Comparison of ENCODE assay signal across 1 cellular context in the genomic region with DNA sequence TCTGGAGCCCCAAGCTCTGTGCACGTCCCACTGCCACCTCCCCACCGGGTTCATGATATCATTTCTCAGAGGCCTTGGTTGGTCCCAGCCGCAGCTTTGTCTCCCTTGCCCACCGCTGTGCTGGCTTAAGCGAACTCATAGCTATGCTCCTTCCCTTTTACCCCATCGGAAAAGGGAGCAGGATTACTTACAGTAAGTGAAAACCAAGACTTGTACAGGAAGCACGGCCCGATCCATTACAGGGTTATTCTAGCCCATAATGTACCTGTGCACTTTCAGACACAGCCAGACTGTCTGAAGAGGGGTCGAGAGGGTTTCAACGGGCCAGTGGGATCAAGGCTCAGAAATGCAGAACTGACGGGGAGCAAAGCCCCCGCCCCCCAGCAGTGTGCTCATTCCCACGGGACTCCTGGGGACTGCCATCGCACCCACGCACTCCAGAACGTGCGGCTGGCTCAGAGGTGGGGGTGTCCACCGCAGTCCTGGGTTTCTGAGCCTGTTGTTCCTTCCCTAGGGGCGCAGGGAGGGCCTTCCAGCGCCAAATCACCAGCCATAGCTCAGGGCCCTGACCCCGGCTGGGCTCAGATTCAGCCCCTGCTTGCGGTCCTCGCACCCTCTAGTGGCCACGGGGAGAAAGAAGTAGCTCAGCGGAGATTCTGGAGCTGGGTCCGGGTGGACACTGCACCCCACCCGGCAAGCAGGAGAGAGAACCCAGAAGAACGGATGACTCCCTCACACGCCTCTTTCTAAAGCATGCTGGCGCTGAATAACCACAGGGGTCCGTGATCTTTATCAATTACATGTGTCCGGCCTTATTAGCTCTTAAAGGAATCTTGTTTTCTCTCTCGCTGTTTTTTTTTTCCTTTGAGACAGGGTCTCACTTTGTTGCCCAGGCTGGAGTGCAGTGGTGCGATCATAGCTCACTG.
A peak's percentile ranks its signal among the peaks of the same experiment; 100 is the strongest.
TF ChIP-seq lines count a peak whose summit lies in the region.

No MANE protein-coding gene starts in this region.

TF ChIP-seq in HepG2, 621 proteins besides CTCF, POLR2A, EP300 and RAD21 (continued from another document and continues in another):
- TF ChIP-seq KDM2A (CRISPR knock-in tag; IDR thresholded peaks at IDR 0.05; ENCODE audit: borderline replicate concordance, low read depth) (peak; percentile 92; the same call in 1 of the 2 replicates), GABPB1 (CRISPR knock-in tag; IDR thresholded peaks at IDR 0.05) (peak; percentile 71), RXRA (CRISPR knock-in tag; IDR thresholded peaks at IDR 0.05) (peak; percentile 89), ZNF12 (CRISPR knock-in tag; IDR thresholded peaks at IDR 0.05) (peak; percentile 11; the same call in 1 of the 2 replicates), ZNF350 (CRISPR knock-in tag; IDR thresholded peaks at IDR 0.05; ENCODE audit: borderline replicate concordance, low read depth) (peak; percentile 92; the same call in 1 of the 2 replicates), PRPF4 (IDR thresholded peaks at IDR 0.05; ENCODE audit: low read depth, low read length, poor library complexity, severe bottlenecking) (no peak), ZNF841 (CRISPR knock-in tag; IDR thresholded peaks at IDR 0.05; ENCODE audit: borderline replicate concordance) (no peak), SP140L (CRISPR knock-in tag; IDR thresholded peaks at IDR 0.05; ENCODE audit: borderline replicate concordance) (no peak), SMYD3 (CRISPR knock-in tag; IDR thresholded peaks at IDR 0.05) (peak; percentile 79; the same call in 1 of the 2 replicates), PITX1 (CRISPR knock-in tag; IDR thresholded peaks at IDR 0.05) (peak; percentile 92), ZNF605 (CRISPR knock-in tag; IDR thresholded peaks at IDR 0.05) (peak; percentile 80), ZNF782 (CRISPR knock-in tag; IDR thresholded peaks at IDR 0.05; ENCODE audit: borderline replicate concordance) (no peak; the same call in 1 of the 2 replicates), NFIC (IDR thresholded peaks at IDR 0.05; ENCODE audit: low read length) (no peak), STAT5B (CRISPR knock-in tag; IDR thresholded peaks at IDR 0.05) (no peak), ZNF33B (CRISPR knock-in tag; IDR thresholded peaks at IDR 0.05) (peak; percentile 75; the same call in 1 of the 2 replicates), ZNF607 (CRISPR knock-in tag; IDR thresholded peaks at IDR 0.05; ENCODE audit: borderline replicate concordance) (peak; percentile 67; the same call in 1 of the 2 replicates), ZNF660 (CRISPR knock-in tag; IDR thresholded peaks at IDR 0.05; ENCODE audit: borderline replicate concordance, low read depth) (no peak), DMAP1 (CRISPR knock-in tag; IDR thresholded peaks at IDR 0.05) (no peak), TMF1 (CRISPR knock-in tag; IDR thresholded peaks at IDR 0.05; ENCODE audit: low read depth) (peak; percentile 67), TCF7L2 (IDR thresholded peaks at IDR 0.05; ENCODE audit: low read depth, low read length) (no peak), MAFK (conservative IDR thresholded peaks at IDR 0.05 in 1 of 2, IDR thresholded peaks at IDR 0.05 in 1 of 2; ENCODE audit: low read length in 2 of 2) (peak in 1 of 2 experiments; percentile 6; a peak in 1 of 4 replicates), TBL1XR1 (IDR thresholded peaks at IDR 0.05; ENCODE audit: borderline replicate concordance, low read length, partially characterized antibody) (peak; percentile 17), NCOA2 (CRISPR knock-in tag; IDR thresholded peaks at IDR 0.05) (peak; percentile 54), CREM (IDR thresholded peaks at IDR 0.05) (no peak), CREM (CRISPR knock-in tag; IDR thresholded peaks at IDR 0.05) (no peak), ZNF879 (CRISPR knock-in tag; IDR thresholded peaks at IDR 0.05) (0 out of 2 replicates have a peak, but pooled peaks have one; percentile 34), RBM39 (IDR thresholded peaks at IDR 0.05; ENCODE audit: low read depth, low read length, poor library complexity, severe bottlenecking) (peak; percentile 79), AGO1 (IDR thresholded peaks at IDR 0.05; ENCODE audit: low read depth, low read length, poor library complexity, severe bottlenecking) (peak; percentile 58), ZNF737 (CRISPR knock-in tag; IDR thresholded peaks at IDR 0.05; ENCODE audit: borderline replicate concordance) (peak; percentile 74; the same call in 1 of the 2 replicates), NR1H2 (CRISPR knock-in tag; IDR thresholded peaks at IDR 0.05; ENCODE audit: borderline replicate concordance, low read depth) (0 out of 2 replicates have a peak, but pooled peaks have one; percentile 49), BRCA1 (CRISPR knock-in tag; IDR thresholded peaks at IDR 0.05) (no peak), ZNF703 (CRISPR knock-in tag; IDR thresholded peaks at IDR 0.05; ENCODE audit: borderline replicate concordance) (peak; percentile 49; the same call in 1 of the 2 replicates), ZFP41 (CRISPR knock-in tag; IDR thresholded peaks at IDR 0.05; ENCODE audit: borderline replicate concordance) (no peak), NR3C1 (CRISPR knock-in tag; IDR thresholded peaks at IDR 0.05) (no peak)
- TF ChIP-seq, protein P1, sequence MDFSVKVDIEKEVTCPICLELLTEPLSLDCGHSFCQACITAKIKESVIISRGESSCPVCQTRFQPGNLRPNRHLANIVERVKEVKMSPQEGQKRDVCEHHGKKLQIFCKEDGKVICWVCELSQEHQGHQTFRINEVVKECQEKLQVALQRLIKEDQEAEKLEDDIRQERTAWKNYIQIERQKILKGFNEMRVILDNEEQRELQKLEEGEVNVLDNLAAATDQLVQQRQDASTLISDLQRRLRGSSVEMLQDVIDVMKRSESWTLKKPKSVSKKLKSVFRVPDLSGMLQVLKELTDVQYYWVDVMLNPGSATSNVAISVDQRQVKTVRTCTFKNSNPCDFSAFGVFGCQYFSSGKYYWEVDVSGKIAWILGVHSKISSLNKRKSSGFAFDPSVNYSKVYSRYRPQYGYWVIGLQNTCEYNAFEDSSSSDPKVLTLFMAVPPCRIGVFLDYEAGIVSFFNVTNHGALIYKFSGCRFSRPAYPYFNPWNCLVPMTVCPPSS (IDR thresholded peaks at IDR 0.05), result no peak
- TF ChIP-seq, protein P2, sequence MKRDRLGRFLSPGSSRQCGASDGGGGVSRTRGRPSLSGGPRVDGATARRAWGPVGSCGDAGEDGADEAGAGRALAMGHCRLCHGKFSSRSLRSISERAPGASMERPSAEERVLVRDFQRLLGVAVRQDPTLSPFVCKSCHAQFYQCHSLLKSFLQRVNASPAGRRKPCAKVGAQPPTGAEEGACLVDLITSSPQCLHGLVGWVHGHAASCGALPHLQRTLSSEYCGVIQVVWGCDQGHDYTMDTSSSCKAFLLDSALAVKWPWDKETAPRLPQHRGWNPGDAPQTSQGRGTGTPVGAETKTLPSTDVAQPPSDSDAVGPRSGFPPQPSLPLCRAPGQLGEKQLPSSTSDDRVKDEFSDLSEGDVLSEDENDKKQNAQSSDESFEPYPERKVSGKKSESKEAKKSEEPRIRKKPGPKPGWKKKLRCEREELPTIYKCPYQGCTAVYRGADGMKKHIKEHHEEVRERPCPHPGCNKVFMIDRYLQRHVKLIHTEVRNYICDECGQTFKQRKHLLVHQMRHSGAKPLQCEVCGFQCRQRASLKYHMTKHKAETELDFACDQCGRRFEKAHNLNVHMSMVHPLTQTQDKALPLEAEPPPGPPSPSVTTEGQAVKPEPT (CRISPR knock-in tag; IDR thresholded peaks at IDR 0.05; ENCODE audit: low read depth), result peak; percentile 46; the same call in 1 of the 2 replicates
- TF ChIP-seq, protein P3, sequence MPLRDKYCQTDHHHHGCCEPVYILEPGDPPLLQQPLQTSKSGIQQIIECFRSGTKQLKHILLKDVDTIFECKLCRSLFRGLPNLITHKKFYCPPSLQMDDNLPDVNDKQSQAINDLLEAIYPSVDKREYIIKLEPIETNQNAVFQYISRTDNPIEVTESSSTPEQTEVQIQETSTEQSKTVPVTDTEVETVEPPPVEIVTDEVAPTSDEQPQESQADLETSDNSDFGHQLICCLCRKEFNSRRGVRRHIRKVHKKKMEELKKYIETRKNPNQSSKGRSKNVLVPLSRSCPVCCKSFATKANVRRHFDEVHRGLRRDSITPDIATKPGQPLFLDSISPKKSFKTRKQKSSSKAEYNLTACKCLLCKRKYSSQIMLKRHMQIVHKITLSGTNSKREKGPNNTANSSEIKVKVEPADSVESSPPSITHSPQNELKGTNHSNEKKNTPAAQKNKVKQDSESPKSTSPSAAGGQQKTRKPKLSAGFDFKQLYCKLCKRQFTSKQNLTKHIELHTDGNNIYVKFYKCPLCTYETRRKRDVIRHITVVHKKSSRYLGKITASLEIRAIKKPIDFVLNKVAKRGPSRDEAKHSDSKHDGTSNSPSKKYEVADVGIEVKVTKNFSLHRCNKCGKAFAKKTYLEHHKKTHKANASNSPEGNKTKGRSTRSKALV (CRISPR knock-in tag; IDR thresholded peaks at IDR 0.05), result peak; percentile 74
- TF ChIP-seq, protein P4, sequence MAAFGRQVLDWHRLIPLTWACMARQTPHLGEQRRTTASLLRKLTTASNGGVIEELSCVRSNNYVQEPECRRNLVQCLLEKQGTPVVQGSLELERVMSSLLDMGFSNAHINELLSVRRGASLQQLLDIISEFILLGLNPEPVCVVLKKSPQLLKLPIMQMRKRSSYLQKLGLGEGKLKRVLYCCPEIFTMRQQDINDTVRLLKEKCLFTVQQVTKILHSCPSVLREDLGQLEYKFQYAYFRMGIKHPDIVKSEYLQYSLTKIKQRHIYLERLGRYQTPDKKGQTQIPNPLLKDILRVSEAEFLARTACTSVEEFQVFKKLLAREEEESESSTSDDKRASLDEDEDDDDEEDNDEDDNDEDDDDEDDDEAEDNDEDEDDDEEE (CRISPR knock-in tag; IDR thresholded peaks at IDR 0.05), result no peak
- TF ChIP-seq, protein P5, sequence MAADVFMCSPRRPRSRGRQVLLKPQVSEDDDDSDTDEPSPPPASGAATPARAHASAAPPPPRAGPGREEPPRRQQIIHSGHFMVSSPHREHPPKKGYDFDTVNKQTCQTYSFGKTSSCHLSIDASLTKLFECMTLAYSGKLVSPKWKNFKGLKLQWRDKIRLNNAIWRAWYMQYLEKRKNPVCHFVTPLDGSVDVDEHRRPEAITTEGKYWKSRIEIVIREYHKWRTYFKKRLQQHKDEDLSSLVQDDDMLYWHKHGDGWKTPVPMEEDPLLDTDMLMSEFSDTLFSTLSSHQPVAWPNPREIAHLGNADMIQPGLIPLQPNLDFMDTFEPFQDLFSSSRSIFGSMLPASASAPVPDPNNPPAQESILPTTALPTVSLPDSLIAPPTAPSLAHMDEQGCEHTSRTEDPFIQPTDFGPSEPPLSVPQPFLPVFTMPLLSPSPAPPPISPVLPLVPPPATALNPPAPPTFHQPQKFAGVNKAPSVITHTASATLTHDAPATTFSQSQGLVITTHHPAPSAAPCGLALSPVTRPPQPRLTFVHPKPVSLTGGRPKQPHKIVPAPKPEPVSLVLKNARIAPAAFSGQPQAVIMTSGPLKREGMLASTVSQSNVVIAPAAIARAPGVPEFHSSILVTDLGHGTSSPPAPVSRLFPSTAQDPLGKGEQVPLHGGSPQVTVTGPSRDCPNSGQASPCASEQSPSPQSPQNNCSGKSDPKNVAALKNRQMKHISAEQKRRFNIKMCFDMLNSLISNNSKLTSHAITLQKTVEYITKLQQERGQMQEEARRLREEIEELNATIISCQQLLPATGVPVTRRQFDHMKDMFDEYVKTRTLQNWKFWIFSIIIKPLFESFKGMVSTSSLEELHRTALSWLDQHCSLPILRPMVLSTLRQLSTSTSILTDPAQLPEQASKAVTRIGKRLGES (CRISPR knock-in tag; IDR thresholded peaks at IDR 0.05; ENCODE audit: borderline replicate concordance), result no peak
- TF ChIP-seq, protein P6, sequence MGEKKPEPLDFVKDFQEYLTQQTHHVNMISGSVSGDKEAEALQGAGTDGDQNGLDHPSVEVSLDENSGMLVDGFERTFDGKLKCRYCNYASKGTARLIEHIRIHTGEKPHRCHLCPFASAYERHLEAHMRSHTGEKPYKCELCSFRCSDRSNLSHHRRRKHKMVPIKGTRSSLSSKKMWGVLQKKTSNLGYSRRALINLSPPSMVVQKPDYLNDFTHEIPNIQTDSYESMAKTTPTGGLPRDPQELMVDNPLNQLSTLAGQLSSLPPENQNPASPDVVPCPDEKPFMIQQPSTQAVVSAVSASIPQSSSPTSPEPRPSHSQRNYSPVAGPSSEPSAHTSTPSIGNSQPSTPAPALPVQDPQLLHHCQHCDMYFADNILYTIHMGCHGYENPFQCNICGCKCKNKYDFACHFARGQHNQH (CRISPR knock-in tag; IDR thresholded peaks at IDR 0.05), result peak; percentile 81; the same call in 1 of the 2 replicates
- TF ChIP-seq, protein P7, sequence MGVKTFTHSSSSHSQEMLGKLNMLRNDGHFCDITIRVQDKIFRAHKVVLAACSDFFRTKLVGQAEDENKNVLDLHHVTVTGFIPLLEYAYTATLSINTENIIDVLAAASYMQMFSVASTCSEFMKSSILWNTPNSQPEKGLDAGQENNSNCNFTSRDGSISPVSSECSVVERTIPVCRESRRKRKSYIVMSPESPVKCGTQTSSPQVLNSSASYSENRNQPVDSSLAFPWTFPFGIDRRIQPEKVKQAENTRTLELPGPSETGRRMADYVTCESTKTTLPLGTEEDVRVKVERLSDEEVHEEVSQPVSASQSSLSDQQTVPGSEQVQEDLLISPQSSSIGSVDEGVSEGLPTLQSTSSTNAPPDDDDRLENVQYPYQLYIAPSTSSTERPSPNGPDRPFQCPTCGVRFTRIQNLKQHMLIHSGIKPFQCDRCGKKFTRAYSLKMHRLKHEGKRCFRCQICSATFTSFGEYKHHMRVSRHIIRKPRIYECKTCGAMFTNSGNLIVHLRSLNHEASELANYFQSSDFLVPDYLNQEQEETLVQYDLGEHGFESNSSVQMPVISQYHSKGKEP (CRISPR knock-in tag; IDR thresholded peaks at IDR 0.05), result no peak
- TF ChIP-seq, protein P8, sequence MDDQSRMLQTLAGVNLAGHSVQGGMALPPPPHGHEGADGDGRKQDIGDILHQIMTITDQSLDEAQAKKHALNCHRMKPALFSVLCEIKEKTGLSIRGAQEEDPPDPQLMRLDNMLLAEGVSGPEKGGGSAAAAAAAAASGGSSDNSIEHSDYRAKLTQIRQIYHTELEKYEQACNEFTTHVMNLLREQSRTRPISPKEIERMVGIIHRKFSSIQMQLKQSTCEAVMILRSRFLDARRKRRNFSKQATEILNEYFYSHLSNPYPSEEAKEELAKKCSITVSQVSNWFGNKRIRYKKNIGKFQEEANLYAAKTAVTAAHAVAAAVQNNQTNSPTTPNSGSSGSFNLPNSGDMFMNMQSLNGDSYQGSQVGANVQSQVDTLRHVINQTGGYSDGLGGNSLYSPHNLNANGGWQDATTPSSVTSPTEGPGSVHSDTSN (CRISPR knock-in tag; IDR thresholded peaks at IDR 0.05; ENCODE audit: borderline replicate concordance), result no peak
- TF ChIP-seq, protein P9, sequence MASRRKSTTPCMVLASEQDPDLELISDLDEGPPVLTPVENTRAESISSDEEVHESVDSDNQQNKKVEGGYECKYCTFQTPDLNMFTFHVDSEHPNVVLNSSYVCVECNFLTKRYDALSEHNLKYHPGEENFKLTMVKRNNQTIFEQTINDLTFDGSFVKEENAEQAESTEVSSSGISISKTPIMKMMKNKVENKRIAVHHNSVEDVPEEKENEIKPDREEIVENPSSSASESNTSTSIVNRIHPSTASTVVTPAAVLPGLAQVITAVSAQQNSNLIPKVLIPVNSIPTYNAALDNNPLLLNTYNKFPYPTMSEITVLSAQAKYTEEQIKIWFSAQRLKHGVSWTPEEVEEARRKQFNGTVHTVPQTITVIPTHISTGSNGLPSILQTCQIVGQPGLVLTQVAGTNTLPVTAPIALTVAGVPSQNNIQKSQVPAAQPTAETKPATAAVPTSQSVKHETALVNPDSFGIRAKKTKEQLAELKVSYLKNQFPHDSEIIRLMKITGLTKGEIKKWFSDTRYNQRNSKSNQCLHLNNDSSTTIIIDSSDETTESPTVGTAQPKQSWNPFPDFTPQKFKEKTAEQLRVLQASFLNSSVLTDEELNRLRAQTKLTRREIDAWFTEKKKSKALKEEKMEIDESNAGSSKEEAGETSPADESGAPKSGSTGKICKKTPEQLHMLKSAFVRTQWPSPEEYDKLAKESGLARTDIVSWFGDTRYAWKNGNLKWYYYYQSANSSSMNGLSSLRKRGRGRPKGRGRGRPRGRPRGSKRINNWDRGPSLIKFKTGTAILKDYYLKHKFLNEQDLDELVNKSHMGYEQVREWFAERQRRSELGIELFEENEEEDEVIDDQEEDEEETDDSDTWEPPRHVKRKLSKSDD (CRISPR knock-in tag; IDR thresholded peaks at IDR 0.05; ENCODE audit: low read depth), result peak; percentile 38; the same call in 1 of the 2 replicates
